Comparison of ENCODE assay signal across 1 cellular context in the genomic region with DNA sequence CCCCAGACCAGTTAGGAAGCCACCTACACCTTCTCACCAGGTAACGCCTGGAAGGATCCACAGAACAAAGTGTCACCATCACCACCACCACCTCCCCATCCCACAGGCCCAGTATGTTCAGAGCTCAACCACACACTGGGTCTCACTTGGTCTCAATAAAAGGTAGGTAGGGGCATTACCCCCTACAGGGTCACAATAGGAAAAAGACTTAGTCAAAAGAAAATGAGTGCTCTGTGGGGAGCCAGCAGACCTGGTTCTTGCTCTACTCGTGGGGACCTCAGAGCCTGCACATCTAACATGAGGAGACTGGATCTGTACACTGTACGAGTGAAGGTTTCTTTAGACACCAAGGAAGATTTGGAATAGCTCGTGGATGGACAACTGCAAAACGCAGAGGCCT.
TF ChIP-seq lines count a peak whose summit lies in the region.

No MANE protein-coding gene starts in this region.

TF ChIP-seq in K562, 482 proteins besides CTCF, POLR2A, EP300 and RAD21 (continued from another document):
- TF ChIP-seq POLR2AphosphoS2 (IDR thresholded peaks at IDR 0.05; ENCODE audit: low read length) = peak; percentile 19; the same call in 1 of the 2 replicates
- peak; percentile 78 for TF ChIP-seq WHSC1 (IDR thresholded peaks at IDR 0.05; ENCODE audit: low read length)
- TF ChIP-seq ZNF695 (CRISPR knock-in tag; IDR thresholded peaks at IDR 0.05) = no peak
- TF ChIP-seq, protein P1, sequence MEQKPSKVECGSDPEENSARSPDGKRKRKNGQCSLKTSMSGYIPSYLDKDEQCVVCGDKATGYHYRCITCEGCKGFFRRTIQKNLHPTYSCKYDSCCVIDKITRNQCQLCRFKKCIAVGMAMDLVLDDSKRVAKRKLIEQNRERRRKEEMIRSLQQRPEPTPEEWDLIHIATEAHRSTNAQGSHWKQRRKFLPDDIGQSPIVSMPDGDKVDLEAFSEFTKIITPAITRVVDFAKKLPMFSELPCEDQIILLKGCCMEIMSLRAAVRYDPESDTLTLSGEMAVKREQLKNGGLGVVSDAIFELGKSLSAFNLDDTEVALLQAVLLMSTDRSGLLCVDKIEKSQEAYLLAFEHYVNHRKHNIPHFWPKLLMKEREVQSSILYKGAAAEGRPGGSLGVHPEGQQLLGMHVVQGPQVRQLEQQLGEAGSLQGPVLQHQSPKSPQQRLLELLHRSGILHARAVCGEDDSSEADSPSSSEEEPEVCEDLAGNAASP (IDR thresholded peaks at IDR 0.05) = no peak
- TF ChIP-seq ZC3H4 (CRISPR knock-in tag; IDR thresholded peaks at IDR 0.05; ENCODE audit: borderline replicate concordance) = peak; percentile 67; the same call in 1 of the 2 replicates
- no peak for TF ChIP-seq ZNF445 (CRISPR knock-in tag; IDR thresholded peaks at IDR 0.05; ENCODE audit: low read depth)
- no peak for TF ChIP-seq RFX7 (CRISPR knock-in tag; IDR thresholded peaks at IDR 0.05)
- 0 out of 2 replicates have a peak, but pooled peaks have one; percentile 27 for TF ChIP-seq ZNF282 (CRISPR knock-in tag; IDR thresholded peaks at IDR 0.05)
- TF ChIP-seq ZNF668 (CRISPR knock-in tag; IDR thresholded peaks at IDR 0.05) = no peak
- TF ChIP-seq ZKSCAN3 (CRISPR knock-in tag; IDR thresholded peaks at IDR 0.05) = peak; percentile 28; the same call in 1 of the 2 replicates
- no peak for TF ChIP-seq SP2 (IDR thresholded peaks at IDR 0.05; ENCODE audit: extremely low read depth, low read depth, low read length, poor library complexity, severe bottlenecking)
- no peak for TF ChIP-seq CHD2 (IDR thresholded peaks at IDR 0.05; ENCODE audit: low read depth, low read length)
- TF ChIP-seq GTF2F1 (IDR thresholded peaks at IDR 0.05; ENCODE audit: low read depth, low read length) = 0 out of 2 replicates have a peak, but pooled peaks have one; percentile 44
- TF ChIP-seq, protein P2, sequence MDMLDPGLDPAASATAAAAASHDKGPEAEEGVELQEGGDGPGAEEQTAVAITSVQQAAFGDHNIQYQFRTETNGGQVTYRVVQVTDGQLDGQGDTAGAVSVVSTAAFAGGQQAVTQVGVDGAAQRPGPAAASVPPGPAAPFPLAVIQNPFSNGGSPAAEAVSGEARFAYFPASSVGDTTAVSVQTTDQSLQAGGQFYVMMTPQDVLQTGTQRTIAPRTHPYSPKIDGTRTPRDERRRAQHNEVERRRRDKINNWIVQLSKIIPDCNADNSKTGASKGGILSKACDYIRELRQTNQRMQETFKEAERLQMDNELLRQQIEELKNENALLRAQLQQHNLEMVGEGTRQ (CRISPR knock-in tag; IDR thresholded peaks at IDR 0.05) = peak; percentile 3; the same call in 1 of the 2 replicates
- TF ChIP-seq KHSRP (IDR thresholded peaks at IDR 0.05) = no peak
- TF ChIP-seq GATAD2B (IDR thresholded peaks at IDR 0.05; ENCODE audit: borderline replicate concordance) = no peak
- peak; percentile 77; the same call in 1 of the 2 replicates for TF ChIP-seq ZNF12 (CRISPR knock-in tag; IDR thresholded peaks at IDR 0.05)
- 0 out of 2 replicates have a peak, but pooled peaks have one; percentile 50 for TF ChIP-seq HNRNPUL1 (IDR thresholded peaks at IDR 0.05; ENCODE audit: low read length)
- peak; percentile 48; the same call in 1 of the 2 replicates for TF ChIP-seq STAG1 (CRISPR knock-in tag; IDR thresholded peaks at IDR 0.05; ENCODE audit: borderline replicate concordance)
- TF ChIP-seq, protein P3, sequence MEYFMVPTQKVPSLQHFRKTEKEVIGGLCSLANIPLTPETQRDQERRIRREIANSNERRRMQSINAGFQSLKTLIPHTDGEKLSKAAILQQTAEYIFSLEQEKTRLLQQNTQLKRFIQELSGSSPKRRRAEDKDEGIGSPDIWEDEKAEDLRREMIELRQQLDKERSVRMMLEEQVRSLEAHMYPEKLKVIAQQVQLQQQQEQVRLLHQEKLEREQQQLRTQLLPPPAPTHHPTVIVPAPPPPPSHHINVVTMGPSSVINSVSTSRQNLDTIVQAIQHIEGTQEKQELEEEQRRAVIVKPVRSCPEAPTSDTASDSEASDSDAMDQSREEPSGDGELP (CRISPR knock-in tag; IDR thresholded peaks at IDR 0.05; ENCODE audit: borderline replicate concordance) = no peak
- TF ChIP-seq, protein P4, sequence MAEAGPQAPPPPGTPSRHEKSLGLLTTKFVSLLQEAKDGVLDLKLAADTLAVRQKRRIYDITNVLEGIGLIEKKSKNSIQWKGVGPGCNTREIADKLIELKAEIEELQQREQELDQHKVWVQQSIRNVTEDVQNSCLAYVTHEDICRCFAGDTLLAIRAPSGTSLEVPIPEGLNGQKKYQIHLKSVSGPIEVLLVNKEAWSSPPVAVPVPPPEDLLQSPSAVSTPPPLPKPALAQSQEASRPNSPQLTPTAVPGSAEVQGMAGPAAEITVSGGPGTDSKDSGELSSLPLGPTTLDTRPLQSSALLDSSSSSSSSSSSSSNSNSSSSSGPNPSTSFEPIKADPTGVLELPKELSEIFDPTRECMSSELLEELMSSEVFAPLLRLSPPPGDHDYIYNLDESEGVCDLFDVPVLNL (CRISPR knock-in tag; IDR thresholded peaks at IDR 0.05; ENCODE audit: low read depth) = peak; percentile 41; the same call in 1 of the 2 replicates
- 0 out of 2 replicates have a peak, but pooled peaks have one; percentile 16 for TF ChIP-seq ZZZ3 (IDR thresholded peaks at IDR 0.05)
- TF ChIP-seq ERF (CRISPR knock-in tag; IDR thresholded peaks at IDR 0.05) = no peak
- no peak for TF ChIP-seq NELFE (IDR thresholded peaks at IDR 0.05; ENCODE audit: insufficient read depth, insufficient read length)
TF ChIP-seq in K562: peak in this region for 13.
